22 cellular contexts compared by ENCODE assay signal in genomic region chr4:26891054-26891453, GRCh38. TPM values are rescaled to one million over a fixed set of nuclear protein-coding genes. Genes with fewer than 3 reads are reported as not detected.
DNase-seq lines count a peak whose midpoint lies in the region; ATAC-seq and TF ChIP-seq lines count a peak whose summit lies in the region.
"Had no signal": no experiment of that assay in that cellular context is flagged by ENCODE, and none has a peak within 500 bp of the region (broad histone marks: within the 10 kb centered on the region; RNA-seq: fewer than 3 reads in every experiment).

No MANE protein-coding gene starts in this region.

- peak overlapping the region; percentile 75 to 80 for H3K27ac Mint-ChIP-seq in natural killer cell
- peak overlapping the region in 1 of 2 donors; percentile 22 for H3K27ac Mint-ChIP-seq in natural killer cell treated with Interleukin-12 subunit alpha and Interleukin-12 subunit beta and Interleukin-15 and Interleukin-18, amount 100 ng/mL, for 72 hours
- H3K27ac Mint-ChIP-seq in immature natural killer cell = peak overlapping the region in 5 of 6 donors; percentile 51 to 92 (median 66)

- no peak overlapping the region for H3K27ac ChIP-seq in HEK293 (ENCODE audit: extremely low read depth, low read depth, low read length)
- H3K27ac ChIP-seq: A549, GM23248 had no signal

- POLR2A ChIA-PET in HEK293 (lab: Yijun Ruan, JAX) = no interaction called here

- H3K4me1 ChIP-seq in HEK293 (ENCODE audit: control insufficient read depth, insufficient read depth, low read length) = no peaks in the 10 kb centered on the region
- H3K4me1 ChIP-seq: A549, Caco-2 had no signal

- no peaks in the 10 kb centered on the region for H3K9me3 ChIP-seq in HEK293 (ENCODE audit: control insufficient read depth, insufficient read depth, low read depth, low read length)
- H3K9me3 ChIP-seq: A549, Caco-2 had no signal

- DNase-seq in natural killer cell (no peak), immature natural killer cell (no peak), DMS53 (lab: John Stamatoyannopoulos, UW) (no peak), NCI-H1436 treated with DMSO at 0.1 percent for 48 hours (lab: John Stamatoyannopoulos, UW) (no peak)
- no peak for DNase-seq in natural killer cell treated with Interleukin-12 subunit alpha and Interleukin-12 subunit beta and Interleukin-15 and Interleukin-18, amount 100 ng/mL, for 72 hours (ENCODE audit: low spot score)
- DNase-seq: 8988T; ACHN; AML-193; C1 segment of cervical spinal cord; Caco-2; CD4-positive, alpha-beta memory T cell; DMS153; DMS79; EL; GDM1; GM23248; H7; HCEC 1CT had no signal

- TF ChIP-seq CTCF in natural killer cell (IDR thresholded peaks at IDR 0.05) (no peak), HEK293 (tag by site-specific recombination; IDR thresholded peaks at IDR 0.05) (no peak)

- no peak overlapping the region for H3K4me3 ChIP-seq in HEK293 (ENCODE audit: low read depth, low read length)
- H3K4me3 ChIP-seq: A549, GM12878, GM23248 had no signal

- ATAC-seq in natural killer cell = no peak
- ATAC-seq in natural killer cell treated with Interleukin-12 subunit alpha and Interleukin-12 subunit beta and Interleukin-15 and Interleukin-18, amount 100 ng/mL, for 72 hours = no peak
- ATAC-seq in GM21515 (IDR thresholded peaks at IDR 0.05; ENCODE audit: unreplicated experiment) = no peak
- ATAC-seq: A549, GM12878 had no signal

- H3K4me1 Mint-ChIP-seq in natural killer cell = peaks cover 69 to 75% of the 10 kb centered on the region in 2 donors
- peaks cover 51 to 56% of the 10 kb centered on the region in 2 donors for H3K4me1 Mint-ChIP-seq in natural killer cell treated with Interleukin-12 subunit alpha and Interleukin-12 subunit beta and Interleukin-15 and Interleukin-18, amount 100 ng/mL, for 72 hours (ENCODE audit: low read depth in 2 of 2)
- H3K4me1 Mint-ChIP-seq in immature natural killer cell = peaks cover 80 to 95% of the 10 kb centered on the region in 2 donors

- H3K4me3 Mint-ChIP-seq in natural killer cell (no peak overlapping the region), immature natural killer cell (no peak overlapping the region)
- H3K4me3 Mint-ChIP-seq in natural killer cell treated with Interleukin-12 subunit alpha and Interleukin-12 subunit beta and Interleukin-15 and Interleukin-18, amount 100 ng/mL, for 72 hours = no peak overlapping the region

- H3K27me3 Mint-ChIP-seq in natural killer cell (ENCODE audit: low read depth in 2 of 2) (no peaks in the 10 kb centered on the region), immature natural killer cell (ENCODE audit: low read depth in 3 of 3) (peaks cover 4 to 6% (median 5%) of the 10 kb centered on the region in 3 donors)
- H3K27me3 Mint-ChIP-seq in natural killer cell treated with Interleukin-12 subunit alpha and Interleukin-12 subunit beta and Interleukin-15 and Interleukin-18, amount 100 ng/mL, for 72 hours = no peaks in the 10 kb centered on the region
- H3K27me3 Mint-ChIP-seq: CD4-positive, alpha-beta memory T cell had no signal

- no peaks in the 10 kb centered on the region for H3K36me3 Mint-ChIP-seq in natural killer cell
- H3K36me3 Mint-ChIP-seq in natural killer cell treated with Interleukin-12 subunit alpha and Interleukin-12 subunit beta and Interleukin-15 and Interleukin-18, amount 100 ng/mL, for 72 hours = peaks cover 9% of the 10 kb centered on the region
- H3K36me3 Mint-ChIP-seq in immature natural killer cell = peaks cover 0 to 3% (median 0%) of the 10 kb centered on the region in 3 donors

- CTCF ChIA-PET in HEK293 (lab: Yijun Ruan, JAX) = interaction anchor here (0.6 to 1.0 kb wide), 2 partner anchors 9 to 42 kb away, joined by 3 to 4 read pairs; no protein-coding TSS in a partner anchor

- no peaks in the 10 kb centered on the region for H3K9me3 Mint-ChIP-seq in natural killer cell
- H3K9me3 Mint-ChIP-seq in natural killer cell treated with Interleukin-12 subunit alpha and Interleukin-12 subunit beta and Interleukin-15 and Interleukin-18, amount 100 ng/mL, for 72 hours = peaks cover 6% of the 10 kb centered on the region
- H3K9me3 Mint-ChIP-seq in immature natural killer cell = no peaks in the 10 kb centered on the region

- intact Hi-C loops in natural killer cell (cut with micrococcal nuclease) = no loop called here

- no peaks in the 10 kb centered on the region for H3K36me3 ChIP-seq in HEK293 (ENCODE audit: control insufficient read depth in 2 of 2, insufficient read depth in 1 of 2, low read length in 2 of 2)

TF ChIP-seq in HEK293, 187 proteins besides CTCF, POLR2A, EP300 and RAD21:
- TF ChIP-seq ZNF10 (tag by site-specific recombination; IDR thresholded peaks at IDR 0.05) = peak; percentile 81
- no peak for TF ChIP-seq ZNF596 (tag by site-specific recombination; IDR thresholded peaks at IDR 0.05)

RNA-seq across cellular contexts. Expression of gene STIM2, which starts 30.4 kb away (rescaled TPM):
- total RNA-seq in natural killer cell = 100 to 1,000 TPM in 2 of 3 donors, 10 to 100 TPM in 1; 98.3 to 104 (median 100) TPM
- 10 to 100 TPM; 55.5 to 57.9 TPM for total RNA-seq in natural killer cell treated with Interleukin-12 subunit alpha and Interleukin-12 subunit beta and Interleukin-15 and Interleukin-18, amount 100 ng/mL, for 72 hours
- 10 to 100 TPM; 19.1 to 38.1 (median 24.6) TPM for polyA plus RNA-seq in immature natural killer cell
